Comparison of ENCODE assay signal across 8 cellular contexts in the genomic region with DNA sequence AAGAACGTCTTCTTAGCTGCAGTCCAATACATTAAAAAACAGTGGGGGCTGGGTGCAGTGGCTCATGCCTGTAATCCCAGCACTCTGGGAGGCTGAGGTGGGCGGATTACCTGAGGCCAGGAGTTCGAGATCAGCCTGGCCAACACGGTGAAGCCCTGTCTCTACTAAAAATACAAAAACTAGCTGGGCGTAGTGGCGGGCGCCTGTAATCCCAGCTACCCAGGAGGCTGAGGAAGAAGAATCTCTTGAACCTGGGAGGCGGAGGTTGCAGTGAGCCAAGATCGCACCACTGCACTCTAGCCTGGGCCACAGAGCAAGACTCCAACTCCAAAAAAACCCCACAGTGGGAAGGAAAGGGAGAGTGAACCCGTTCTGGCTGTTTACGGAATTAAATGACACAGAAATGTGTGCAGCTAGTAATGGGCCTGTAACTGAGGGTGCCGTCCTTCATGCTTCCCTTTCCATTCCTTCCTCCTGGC. TPM values are rescaled to one million over a fixed set of nuclear protein-coding genes. Genes with fewer than 3 reads are reported as not detected.
DNase-seq lines count a peak whose midpoint lies in the region; ATAC-seq and TF ChIP-seq lines count a peak whose summit lies in the region.
"Not testable (repeated sequence)": the region's sequence is repeated elsewhere in the genome, so short reads cannot be mapped to it uniquely, and the experiment has no call there.
"Had no signal": no experiment of that assay in that cellular context is flagged by ENCODE, and none has a peak within 500 bp of the region (broad histone marks: within the 10 kb centered on the region; RNA-seq: fewer than 3 reads in every experiment).

No MANE protein-coding gene starts in this region.

- H3K27ac ChIP-seq in PC-9 (peak overlapping the region; percentile 60), heart right ventricle (peak overlapping the region; percentile 30 to 81 (median 60)), sigmoid colon (peak overlapping the region in 3 of 4 donors; percentile 4 to 25 (median 24)), subcutaneous abdominal adipose tissue (ENCODE audit: low read depth, low read length) (peak overlapping the region; percentile 65)

- TF ChIP-seq CTCF in PC-9 (conservative IDR thresholded peaks at IDR 0.05); heart right ventricle (IDR thresholded peaks at IDR 0.05); sigmoid colon (IDR thresholded peaks at IDR 0.05): not testable (repeated sequence)

- not testable (repeated sequence) for H3K27me3 ChIP-seq in PC-9 (ENCODE audit: insufficient read depth, low read depth); heart right ventricle; sigmoid colon; subcutaneous abdominal adipose tissue (ENCODE audit: control insufficient read depth in 5 of 5, insufficient read depth in 4 of 5, low read length in 5 of 5)

- peaks cover 100% of the 10 kb centered on the region for H3K36me3 Mint-ChIP-seq in activated T-helper 17 cell treated with anti-CD3 and anti-CD28 coated beads, Interleukin-2, amount 50 U/mL, for 72 hours (ENCODE audit: low read depth)
- peaks cover 98% of the 10 kb centered on the region for H3K36me3 Mint-ChIP-seq in dendritic cell treated with granulocyte-macrophage colony-stimulating factor and Interleukin-4, amounts not matched to agents 40 ng/mL and 50 ng/mL, for 4 days (ENCODE audit: low read depth)

- H3K27ac Mint-ChIP-seq in activated T-helper 17 cell treated with anti-CD3 and anti-CD28 coated beads, Interleukin-2, amount 50 U/mL, for 72 hours = peak overlapping the region; percentile 88
- H3K27ac Mint-ChIP-seq in dendritic cell treated with granulocyte-macrophage colony-stimulating factor and Interleukin-4, amounts not matched to agents 40 ng/mL and 50 ng/mL, for 4 days = peak overlapping the region; percentile 54

- H3K9me3 ChIP-seq in PC-9 (ENCODE audit: insufficient read depth, low read depth); heart right ventricle; sigmoid colon; subcutaneous abdominal adipose tissue (ENCODE audit: control insufficient read depth in 5 of 5, low read length in 5 of 5): not testable (repeated sequence)

- not testable (repeated sequence) for H3K9me3 Mint-ChIP-seq in activated T-helper 17 cell treated with anti-CD3 and anti-CD28 coated beads, Interleukin-2, amount 50 U/mL, for 72 hours; dendritic cell treated with granulocyte-macrophage colony-stimulating factor and Interleukin-4, amounts not matched to agents 40 ng/mL and 50 ng/mL, for 4 days

- POLR2A ChIA-PET in PC-9 (lab: Charles Lee; ENCODE audit: unreplicated experiment) = not testable (repeated sequence)

- H2AFZ ChIP-seq in PC-9 = not testable (repeated sequence)

- H3K27me3 Mint-ChIP-seq in activated T-helper 17 cell treated with anti-CD3 and anti-CD28 coated beads, Interleukin-2, amount 50 U/mL, for 72 hours; dendritic cell treated with granulocyte-macrophage colony-stimulating factor and Interleukin-4, amounts not matched to agents 40 ng/mL and 50 ng/mL, for 4 days: not testable (repeated sequence)

- peaks cover 24% of the 10 kb centered on the region for H3K4me1 Mint-ChIP-seq in activated T-helper 17 cell treated with anti-CD3 and anti-CD28 coated beads, Interleukin-2, amount 50 U/mL, for 72 hours
- peaks cover 28% of the 10 kb centered on the region for H3K4me1 Mint-ChIP-seq in dendritic cell treated with granulocyte-macrophage colony-stimulating factor and Interleukin-4, amounts not matched to agents 40 ng/mL and 50 ng/mL, for 4 days (ENCODE audit: low read depth)

- 88 to 92% methylated on average over 12 of the region's 12 CpGs for WGBS in heart right ventricle, 2 donors
- 93 to 95% methylated on average over 12 of the region's 12 CpGs for WGBS in sigmoid colon, 2 donors

- H3K4me1 ChIP-seq in PC-9 (replicated peaks; ENCODE audit: insufficient read depth) = peaks cover 35% of the 10 kb centered on the region
- peaks cover 0 to 22% (median 12%) of the 10 kb centered on the region in 9 donors for H3K4me1 ChIP-seq in heart right ventricle
- not testable (repeated sequence) for H3K4me1 ChIP-seq in sigmoid colon
- peaks cover 4 to 26% (median 7%) of the 10 kb centered on the region in 5 donors for H3K4me1 ChIP-seq in subcutaneous abdominal adipose tissue (ENCODE audit: control insufficient read depth in 5 of 5, insufficient read depth in 5 of 5, low read length in 5 of 5)

- ATAC-seq in activated T-helper 17 cell treated with anti-CD3 and anti-CD28 coated beads, Interleukin-2, amount 50 U/mL, for 72 hours (replicated peaks); heart right ventricle: not testable (repeated sequence)

- DNase-seq in PC-9, heart right ventricle, sigmoid colon: not testable (repeated sequence)
- peak; percentile 37 for DNase-seq in mesenteric fat pad (ENCODE audit: low spot score)

- H3K4me3 ChIP-seq in PC-9; heart right ventricle; sigmoid colon; subcutaneous abdominal adipose tissue (ENCODE audit: low read depth in 1 of 5, low read length in 5 of 5): not testable (repeated sequence)

- not testable (repeated sequence) for TF ChIP-seq EP300 in sigmoid colon (IDR thresholded peaks at IDR 0.05)

- not testable (repeated sequence) for H3K4me3 Mint-ChIP-seq in activated T-helper 17 cell treated with anti-CD3 and anti-CD28 coated beads, Interleukin-2, amount 50 U/mL, for 72 hours; dendritic cell treated with granulocyte-macrophage colony-stimulating factor and Interleukin-4, amounts not matched to agents 40 ng/mL and 50 ng/mL, for 4 days

- H3K36me3 ChIP-seq in PC-9 (ENCODE audit: low read depth) (peaks cover 69% of the 10 kb centered on the region), heart right ventricle (peaks cover 0 to 100% (median 65%) of the 10 kb centered on the region in 9 donors), sigmoid colon (peaks cover 30 to 100% (median 40%) of the 10 kb centered on the region in 4 donors), subcutaneous abdominal adipose tissue (ENCODE audit: control insufficient read depth in 5 of 5, insufficient read depth in 5 of 5, low read length in 5 of 5) (peaks cover 27 to 92% (median 85%) of the 10 kb centered on the region in 5 donors)

- peaks cover 25% of the 10 kb centered on the region; the same call in 1 of the 2 replicates for H3F3A ChIP-seq in PC-9 (ENCODE audit: insufficient read depth, low read depth)

- not testable (repeated sequence) for H3K4me2 ChIP-seq in PC-9

- BruUV-seq in PC-9 (replicated peaks; lab: Mats Ljungman, UMichigan) = not testable (repeated sequence)

- not testable (repeated sequence) for H3K9ac ChIP-seq in subcutaneous abdominal adipose tissue (ENCODE audit: low read length in 5 of 5)

- H4K20me1 ChIP-seq in PC-9 (ENCODE audit: insufficient read depth) = not testable (repeated sequence)

- TF ChIP-seq POLR2A in sigmoid colon (IDR thresholded peaks at IDR 0.05) = not testable (repeated sequence)

- intact Hi-C loops in PC-9 (cut with micrococcal nuclease; ENCODE audit: unreplicated experiment); dendritic cell treated with granulocyte-macrophage colony-stimulating factor and Interleukin-4, amounts not matched to agents 40 ng/mL and 50 ng/mL, for 4 days (cut with micrococcal nuclease); sigmoid colon (cut with DNase I): not testable (repeated sequence)
- intact Hi-C loops in heart right ventricle (cut with DNase I) = loop anchor here in 1 of 10 donors (10.0 kb wide), 1 partner anchor 98 kb away; no protein-coding TSS in a partner anchor

- H3K9me2 ChIP-seq in PC-9 (ENCODE audit: insufficient read depth) = not testable (repeated sequence)

- CTCF ChIA-PET in PC-9 (lab: Charles Lee) = not testable (repeated sequence)

- H3K79me2 ChIP-seq in PC-9 (ENCODE audit: low read depth) = not testable (repeated sequence)

RNA-seq across cellular contexts. Expression of a gene that starts 35.7 kb away (rescaled TPM):
- 68.1 and 69.4 TPM in 2 replicates for total RNA-seq in PC-9 (2021)
- 100 to 1,000 TPM in 1 of 2 donors, 10 to 100 TPM in 1; 85.0 to 120 TPM for total RNA-seq in activated T-helper 17 cell treated with anti-CD3 and anti-CD28 coated beads, Interleukin-2, amount 50 U/mL, for 72 hours
- 10 to 100 TPM; 39.1 to 59.1 (median 43.0) TPM for total RNA-seq in heart right ventricle
- polyA plus RNA-seq in heart right ventricle = 10 to 100 TPM in 1 of 2 donors, 1 to 10 TPM in 1; 9.6 to 14.9 TPM
- 51.4 TPM for total RNA-seq in mesenteric fat pad
- 10 to 100 TPM; 43.8 to 76.7 (median 54.8) TPM for total RNA-seq in sigmoid colon
- 10 to 100 TPM; 13.8 to 25.1 (median 13.9) TPM for polyA plus RNA-seq in sigmoid colon

RNA-seq across cellular contexts. Expression of a gene that starts 42.8 kb away (rescaled TPM):
- total RNA-seq in PC-9 (2021) = 114 and 119 TPM in 2 replicates
- total RNA-seq in activated T-helper 17 cell treated with anti-CD3 and anti-CD28 coated beads, Interleukin-2, amount 50 U/mL, for 72 hours = 100 to 1,000 TPM; 112 to 117 TPM
- total RNA-seq in heart right ventricle = 10 to 100 TPM; 12.0 to 29.0 (median 20.0) TPM
- polyA plus RNA-seq in heart right ventricle = 10 to 100 TPM in 1 of 2 donors, 1 to 10 TPM in 1; 6.0 to 10.7 TPM
- total RNA-seq in mesenteric fat pad = 26.8 TPM
- 10 to 100 TPM; 27.1 to 86.1 (median 35.3) TPM for total RNA-seq in sigmoid colon
- polyA plus RNA-seq in sigmoid colon = 10 to 100 TPM; 11.3 to 29.3 (median 13.8) TPM
- polyA plus RNA-seq: neural cell had no signal
